2 cellular contexts compared by ENCODE assay signal in the genomic region with DNA sequence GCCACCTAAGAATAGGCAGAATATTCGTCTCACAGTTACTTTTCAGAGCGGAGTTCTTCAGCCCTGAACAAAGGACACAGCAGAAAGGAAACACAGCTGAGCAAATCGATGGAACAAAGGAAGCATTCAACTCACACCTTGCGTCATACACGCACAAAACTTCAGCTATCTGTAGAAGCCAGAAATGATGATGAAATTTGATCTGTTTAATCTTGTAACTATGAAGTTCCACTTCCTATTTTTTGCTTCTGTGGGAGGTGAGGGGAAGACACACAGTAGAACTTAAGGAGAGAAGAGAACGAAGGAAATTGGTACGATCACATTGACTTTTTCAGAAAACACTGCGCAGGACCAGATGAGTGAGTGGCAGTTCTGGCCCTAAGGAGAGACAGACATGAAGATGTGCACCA.
A peak's percentile ranks its signal among the peaks of the same experiment; 100 is the strongest.
TF ChIP-seq lines count a peak whose summit lies in the region.

No MANE protein-coding gene starts in this region.

TF ChIP-seq in K562, 482 proteins besides CTCF, POLR2A, EP300 and RAD21 (continued from another document):
- TF ChIP-seq, protein P1, sequence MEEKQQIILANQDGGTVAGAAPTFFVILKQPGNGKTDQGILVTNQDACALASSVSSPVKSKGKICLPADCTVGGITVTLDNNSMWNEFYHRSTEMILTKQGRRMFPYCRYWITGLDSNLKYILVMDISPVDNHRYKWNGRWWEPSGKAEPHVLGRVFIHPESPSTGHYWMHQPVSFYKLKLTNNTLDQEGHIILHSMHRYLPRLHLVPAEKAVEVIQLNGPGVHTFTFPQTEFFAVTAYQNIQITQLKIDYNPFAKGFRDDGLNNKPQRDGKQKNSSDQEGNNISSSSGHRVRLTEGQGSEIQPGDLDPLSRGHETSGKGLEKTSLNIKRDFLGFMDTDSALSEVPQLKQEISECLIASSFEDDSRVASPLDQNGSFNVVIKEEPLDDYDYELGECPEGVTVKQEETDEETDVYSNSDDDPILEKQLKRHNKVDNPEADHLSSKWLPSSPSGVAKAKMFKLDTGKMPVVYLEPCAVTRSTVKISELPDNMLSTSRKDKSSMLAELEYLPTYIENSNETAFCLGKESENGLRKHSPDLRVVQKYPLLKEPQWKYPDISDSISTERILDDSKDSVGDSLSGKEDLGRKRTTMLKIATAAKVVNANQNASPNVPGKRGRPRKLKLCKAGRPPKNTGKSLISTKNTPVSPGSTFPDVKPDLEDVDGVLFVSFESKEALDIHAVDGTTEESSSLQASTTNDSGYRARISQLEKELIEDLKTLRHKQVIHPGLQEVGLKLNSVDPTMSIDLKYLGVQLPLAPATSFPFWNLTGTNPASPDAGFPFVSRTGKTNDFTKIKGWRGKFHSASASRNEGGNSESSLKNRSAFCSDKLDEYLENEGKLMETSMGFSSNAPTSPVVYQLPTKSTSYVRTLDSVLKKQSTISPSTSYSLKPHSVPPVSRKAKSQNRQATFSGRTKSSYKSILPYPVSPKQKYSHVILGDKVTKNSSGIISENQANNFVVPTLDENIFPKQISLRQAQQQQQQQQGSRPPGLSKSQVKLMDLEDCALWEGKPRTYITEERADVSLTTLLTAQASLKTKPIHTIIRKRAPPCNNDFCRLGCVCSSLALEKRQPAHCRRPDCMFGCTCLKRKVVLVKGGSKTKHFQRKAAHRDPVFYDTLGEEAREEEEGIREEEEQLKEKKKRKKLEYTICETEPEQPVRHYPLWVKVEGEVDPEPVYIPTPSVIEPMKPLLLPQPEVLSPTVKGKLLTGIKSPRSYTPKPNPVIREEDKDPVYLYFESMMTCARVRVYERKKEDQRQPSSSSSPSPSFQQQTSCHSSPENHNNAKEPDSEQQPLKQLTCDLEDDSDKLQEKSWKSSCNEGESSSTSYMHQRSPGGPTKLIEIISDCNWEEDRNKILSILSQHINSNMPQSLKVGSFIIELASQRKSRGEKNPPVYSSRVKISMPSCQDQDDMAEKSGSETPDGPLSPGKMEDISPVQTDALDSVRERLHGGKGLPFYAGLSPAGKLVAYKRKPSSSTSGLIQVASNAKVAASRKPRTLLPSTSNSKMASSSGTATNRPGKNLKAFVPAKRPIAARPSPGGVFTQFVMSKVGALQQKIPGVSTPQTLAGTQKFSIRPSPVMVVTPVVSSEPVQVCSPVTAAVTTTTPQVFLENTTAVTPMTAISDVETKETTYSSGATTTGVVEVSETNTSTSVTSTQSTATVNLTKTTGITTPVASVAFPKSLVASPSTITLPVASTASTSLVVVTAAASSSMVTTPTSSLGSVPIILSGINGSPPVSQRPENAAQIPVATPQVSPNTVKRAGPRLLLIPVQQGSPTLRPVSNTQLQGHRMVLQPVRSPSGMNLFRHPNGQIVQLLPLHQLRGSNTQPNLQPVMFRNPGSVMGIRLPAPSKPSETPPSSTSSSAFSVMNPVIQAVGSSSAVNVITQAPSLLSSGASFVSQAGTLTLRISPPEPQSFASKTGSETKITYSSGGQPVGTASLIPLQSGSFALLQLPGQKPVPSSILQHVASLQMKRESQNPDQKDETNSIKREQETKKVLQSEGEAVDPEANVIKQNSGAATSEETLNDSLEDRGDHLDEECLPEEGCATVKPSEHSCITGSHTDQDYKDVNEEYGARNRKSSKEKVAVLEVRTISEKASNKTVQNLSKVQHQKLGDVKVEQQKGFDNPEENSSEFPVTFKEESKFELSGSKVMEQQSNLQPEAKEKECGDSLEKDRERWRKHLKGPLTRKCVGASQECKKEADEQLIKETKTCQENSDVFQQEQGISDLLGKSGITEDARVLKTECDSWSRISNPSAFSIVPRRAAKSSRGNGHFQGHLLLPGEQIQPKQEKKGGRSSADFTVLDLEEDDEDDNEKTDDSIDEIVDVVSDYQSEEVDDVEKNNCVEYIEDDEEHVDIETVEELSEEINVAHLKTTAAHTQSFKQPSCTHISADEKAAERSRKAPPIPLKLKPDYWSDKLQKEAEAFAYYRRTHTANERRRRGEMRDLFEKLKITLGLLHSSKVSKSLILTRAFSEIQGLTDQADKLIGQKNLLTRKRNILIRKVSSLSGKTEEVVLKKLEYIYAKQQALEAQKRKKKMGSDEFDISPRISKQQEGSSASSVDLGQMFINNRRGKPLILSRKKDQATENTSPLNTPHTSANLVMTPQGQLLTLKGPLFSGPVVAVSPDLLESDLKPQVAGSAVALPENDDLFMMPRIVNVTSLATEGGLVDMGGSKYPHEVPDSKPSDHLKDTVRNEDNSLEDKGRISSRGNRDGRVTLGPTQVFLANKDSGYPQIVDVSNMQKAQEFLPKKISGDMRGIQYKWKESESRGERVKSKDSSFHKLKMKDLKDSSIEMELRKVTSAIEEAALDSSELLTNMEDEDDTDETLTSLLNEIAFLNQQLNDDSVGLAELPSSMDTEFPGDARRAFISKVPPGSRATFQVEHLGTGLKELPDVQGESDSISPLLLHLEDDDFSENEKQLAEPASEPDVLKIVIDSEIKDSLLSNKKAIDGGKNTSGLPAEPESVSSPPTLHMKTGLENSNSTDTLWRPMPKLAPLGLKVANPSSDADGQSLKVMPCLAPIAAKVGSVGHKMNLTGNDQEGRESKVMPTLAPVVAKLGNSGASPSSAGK (IDR thresholded peaks at IDR 0.05), result peak; percentile 36; the same call in 1 of the 2 replicates
- TF ChIP-seq DMBX1 (CRISPR knock-in tag; IDR thresholded peaks at IDR 0.05; ENCODE audit: borderline replicate concordance) (no peak), U2AF2 (optimal IDR thresholded peaks at IDR 0.05; ENCODE audit: low read depth, low read length) (no peak)
- TF ChIP-seq, protein P2, sequence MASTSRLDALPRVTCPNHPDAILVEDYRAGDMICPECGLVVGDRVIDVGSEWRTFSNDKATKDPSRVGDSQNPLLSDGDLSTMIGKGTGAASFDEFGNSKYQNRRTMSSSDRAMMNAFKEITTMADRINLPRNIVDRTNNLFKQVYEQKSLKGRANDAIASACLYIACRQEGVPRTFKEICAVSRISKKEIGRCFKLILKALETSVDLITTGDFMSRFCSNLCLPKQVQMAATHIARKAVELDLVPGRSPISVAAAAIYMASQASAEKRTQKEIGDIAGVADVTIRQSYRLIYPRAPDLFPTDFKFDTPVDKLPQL (IDR thresholded peaks at IDR 0.05; ENCODE audit: extremely low read depth, insufficient read length), result no peak

TF ChIP-seq in HepG2, 621 proteins besides CTCF, POLR2A, EP300 and RAD21 (continued from another document and continues in another):
- TF ChIP-seq, protein P3, sequence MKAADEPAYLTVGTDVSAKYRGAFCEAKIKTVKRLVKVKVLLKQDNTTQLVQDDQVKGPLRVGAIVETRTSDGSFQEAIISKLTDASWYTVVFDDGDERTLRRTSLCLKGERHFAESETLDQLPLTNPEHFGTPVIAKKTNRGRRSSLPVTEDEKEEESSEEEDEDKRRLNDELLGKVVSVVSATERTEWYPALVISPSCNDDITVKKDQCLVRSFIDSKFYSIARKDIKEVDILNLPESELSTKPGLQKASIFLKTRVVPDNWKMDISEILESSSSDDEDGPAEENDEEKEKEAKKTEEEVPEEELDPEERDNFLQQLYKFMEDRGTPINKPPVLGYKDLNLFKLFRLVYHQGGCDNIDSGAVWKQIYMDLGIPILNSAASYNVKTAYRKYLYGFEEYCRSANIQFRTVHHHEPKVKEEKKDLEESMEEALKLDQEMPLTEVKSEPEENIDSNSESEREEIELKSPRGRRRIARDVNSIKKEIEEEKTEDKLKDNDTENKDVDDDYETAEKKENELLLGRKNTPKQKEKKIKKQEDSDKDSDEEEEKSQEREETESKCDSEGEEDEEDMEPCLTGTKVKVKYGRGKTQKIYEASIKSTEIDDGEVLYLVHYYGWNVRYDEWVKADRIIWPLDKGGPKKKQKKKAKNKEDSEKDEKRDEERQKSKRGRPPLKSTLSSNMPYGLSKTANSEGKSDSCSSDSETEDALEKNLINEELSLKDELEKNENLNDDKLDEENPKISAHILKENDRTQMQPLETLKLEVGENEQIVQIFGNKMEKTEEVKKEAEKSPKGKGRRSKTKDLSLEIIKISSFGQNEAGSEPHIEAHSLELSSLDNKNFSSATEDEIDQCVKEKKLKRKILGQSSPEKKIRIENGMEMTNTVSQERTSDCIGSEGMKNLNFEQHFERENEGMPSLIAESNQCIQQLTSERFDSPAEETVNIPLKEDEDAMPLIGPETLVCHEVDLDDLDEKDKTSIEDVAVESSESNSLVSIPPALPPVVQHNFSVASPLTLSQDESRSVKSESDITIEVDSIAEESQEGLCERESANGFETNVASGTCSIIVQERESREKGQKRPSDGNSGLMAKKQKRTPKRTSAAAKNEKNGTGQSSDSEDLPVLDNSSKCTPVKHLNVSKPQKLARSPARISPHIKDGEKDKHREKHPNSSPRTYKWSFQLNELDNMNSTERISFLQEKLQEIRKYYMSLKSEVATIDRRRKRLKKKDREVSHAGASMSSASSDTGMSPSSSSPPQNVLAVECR (CRISPR knock-in tag; IDR thresholded peaks at IDR 0.05; ENCODE audit: borderline replicate concordance), result peak; percentile 58; the same call in 1 of the 2 replicates
- no peak for TF ChIP-seq ZNF891 (CRISPR knock-in tag; IDR thresholded peaks at IDR 0.05)
- no peak for TF ChIP-seq ZNF780A (CRISPR knock-in tag; IDR thresholded peaks at IDR 0.05)
- TF ChIP-seq ZFP36 (IDR thresholded peaks at IDR 0.05; ENCODE audit: borderline replicate concordance, low read depth, low read length, partially characterized antibody), result no peak
- no peak for TF ChIP-seq XBP1 (CRISPR knock-in tag; IDR thresholded peaks at IDR 0.05)
- no peak for TF ChIP-seq GTF3A (CRISPR knock-in tag; conservative IDR thresholded peaks at IDR 0.05)
- TF ChIP-seq, protein P4, sequence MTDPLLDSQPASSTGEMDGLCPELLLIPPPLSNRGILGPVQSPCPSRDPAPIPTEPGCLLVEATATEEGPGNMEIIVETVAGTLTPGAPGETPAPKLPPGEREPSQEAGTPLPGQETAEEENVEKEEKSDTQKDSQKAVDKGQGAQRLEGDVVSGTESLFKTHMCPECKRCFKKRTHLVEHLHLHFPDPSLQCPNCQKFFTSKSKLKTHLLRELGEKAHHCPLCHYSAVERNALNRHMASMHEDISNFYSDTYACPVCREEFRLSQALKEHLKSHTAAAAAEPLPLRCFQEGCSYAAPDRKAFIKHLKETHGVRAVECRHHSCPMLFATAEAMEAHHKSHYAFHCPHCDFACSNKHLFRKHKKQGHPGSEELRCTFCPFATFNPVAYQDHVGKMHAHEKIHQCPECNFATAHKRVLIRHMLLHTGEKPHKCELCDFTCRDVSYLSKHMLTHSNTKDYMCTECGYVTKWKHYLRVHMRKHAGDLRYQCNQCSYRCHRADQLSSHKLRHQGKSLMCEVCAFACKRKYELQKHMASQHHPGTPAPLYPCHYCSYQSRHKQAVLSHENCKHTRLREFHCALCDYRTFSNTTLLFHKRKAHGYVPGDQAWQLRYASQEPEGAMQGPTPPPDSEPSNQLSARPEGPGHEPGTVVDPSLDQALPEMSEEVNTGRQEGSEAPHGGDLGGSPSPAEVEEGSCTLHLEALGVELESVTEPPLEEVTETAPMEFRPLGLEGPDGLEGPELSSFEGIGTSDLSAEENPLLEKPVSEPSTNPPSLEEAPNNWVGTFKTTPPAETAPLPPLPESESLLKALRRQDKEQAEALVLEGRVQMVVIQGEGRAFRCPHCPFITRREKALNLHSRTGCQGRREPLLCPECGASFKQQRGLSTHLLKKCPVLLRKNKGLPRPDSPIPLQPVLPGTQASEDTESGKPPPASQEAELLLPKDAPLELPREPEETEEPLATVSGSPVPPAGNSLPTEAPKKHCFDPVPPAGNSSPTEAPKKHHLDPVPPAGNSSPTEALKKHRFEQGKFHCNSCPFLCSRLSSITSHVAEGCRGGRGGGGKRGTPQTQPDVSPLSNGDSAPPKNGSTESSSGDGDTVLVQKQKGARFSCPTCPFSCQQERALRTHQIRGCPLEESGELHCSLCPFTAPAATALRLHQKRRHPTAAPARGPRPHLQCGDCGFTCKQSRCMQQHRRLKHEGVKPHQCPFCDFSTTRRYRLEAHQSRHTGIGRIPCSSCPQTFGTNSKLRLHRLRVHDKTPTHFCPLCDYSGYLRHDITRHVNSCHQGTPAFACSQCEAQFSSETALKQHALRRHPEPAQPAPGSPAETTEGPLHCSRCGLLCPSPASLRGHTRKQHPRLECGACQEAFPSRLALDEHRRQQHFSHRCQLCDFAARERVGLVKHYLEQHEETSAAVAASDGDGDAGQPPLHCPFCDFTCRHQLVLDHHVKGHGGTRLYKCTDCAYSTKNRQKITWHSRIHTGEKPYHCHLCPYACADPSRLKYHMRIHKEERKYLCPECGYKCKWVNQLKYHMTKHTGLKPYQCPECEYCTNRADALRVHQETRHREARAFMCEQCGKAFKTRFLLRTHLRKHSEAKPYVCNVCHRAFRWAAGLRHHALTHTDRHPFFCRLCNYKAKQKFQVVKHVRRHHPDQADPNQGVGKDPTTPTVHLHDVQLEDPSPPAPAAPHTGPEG (CRISPR knock-in tag; IDR thresholded peaks at IDR 0.05), result 0 out of 2 replicates have a peak, but pooled peaks have one; percentile 39
- no peak for TF ChIP-seq NFE2 (CRISPR knock-in tag; IDR thresholded peaks at IDR 0.05)
- TF ChIP-seq RBM22 (optimal IDR thresholded peaks at IDR 0.05; ENCODE audit: low read length), result no peak
- TF ChIP-seq ATAD3A (CRISPR knock-in tag; IDR thresholded peaks at IDR 0.05), result no peak
- peak; percentile 100 for TF ChIP-seq CEBPG (CRISPR knock-in tag; IDR thresholded peaks at IDR 0.05)
- peak; percentile 97 for TF ChIP-seq SOX13 (IDR thresholded peaks at IDR 0.05)
- peak in 1 of 2 experiments; percentile 100; a peak in 2 of 4 replicates for TF ChIP-seq SOX13 (CRISPR knock-in tag; conservative IDR thresholded peaks at IDR 0.05 in 1 of 2, IDR thresholded peaks at IDR 0.05 in 1 of 2)
- TF ChIP-seq ZNF33B (CRISPR knock-in tag; IDR thresholded peaks at IDR 0.05), result no peak
